Comparison of ENCODE assay signal across 31 cellular contexts in the genomic region with DNA sequence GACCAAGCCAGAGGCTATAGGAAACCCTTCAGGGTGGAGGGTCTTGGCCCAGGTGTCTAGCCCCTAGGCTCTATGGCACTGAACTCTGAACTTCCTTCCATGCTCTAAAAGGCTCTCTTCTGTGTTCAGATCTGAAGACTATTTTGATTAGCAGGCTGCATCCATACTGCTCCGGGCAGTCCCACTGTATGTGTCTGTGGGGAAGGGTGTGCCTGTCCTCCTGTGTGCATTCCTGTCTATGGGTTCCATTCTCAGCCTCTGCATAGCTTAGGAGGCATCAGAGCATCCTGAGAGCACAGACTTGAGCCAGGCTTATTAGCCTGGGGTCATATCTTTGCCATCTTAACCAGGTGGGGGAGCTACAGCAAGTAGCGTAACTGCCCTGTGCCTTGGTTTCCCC.
"Had no signal": no experiment of that assay in that cellular context is flagged by ENCODE, and none has a peak within 500 bp of the region (broad histone marks: within the 10 kb centered on the region; RNA-seq: fewer than 3 reads in every experiment).

No MANE protein-coding gene starts in this region.

- DNase-seq: activated B cell treated with CpG ODN at 0.5 μM for 24 hours; activated CD4-positive, alpha-beta memory T cell treated with anti-CD3 and anti-CD28 coated beads for 36 hours; activated CD4-positive, alpha-beta T cell treated with anti-CD3 and anti-CD28 coated beads for 4 hours; activated CD4-positive, alpha-beta T cell treated with anti-CD3 and anti-CD28 coated beads, Interleukin-2, amount 50 U/mL, for 1 hour; activated CD4-positive, CD25-positive, alpha-beta regulatory T cell treated with anti-CD3 and anti-CD28 coated beads, Interleukin-2, amount 50 U/mL, for 72 hours; activated effector memory CD4-positive, alpha-beta T cell treated with anti-CD3 and anti-CD28 coated beads, Interleukin-2, amount 50 U/mL, for 16 hours; activated naive CD4-positive, alpha-beta T cell; activated naive CD4-positive, alpha-beta T cell treated with anti-CD3 and anti-CD28 coated beads, Interleukin-2, amount 50 U/mL, for 16 hours; activated naive CD8-positive, alpha-beta T cell treated with anti-CD3 and anti-CD28 coated beads, Interleukin-2, amount 10 ng/mL, durations not matched to agents 7 days and 5 days; activated T-cell treated with anti-CD3 and anti-CD28 coated beads, Interleukin-2, amount 50 U/mL, for 1 hour; activated T-cell treated with anti-CD3 and anti-CD28 coated beads, Interleukin-2, amount 50 U/mL, for 72 hours; amygdala; Karpas-422; KBM-7; NCI-H1105; NCI-H1417 treated with DMSO at 0.1 percent for 48 hours; NCI-H1694; NCI-H1930; NCI-H2081 treated with DMSO at 0.1 percent for 48 hours; NCI-H226; NCI-H446 treated with DMSO at 0.1 percent for 48 hours; NCI-H524; SIG-M5; SW 1271; T-helper 1 cell; T-helper 2 cell; T-helper 9 cell had no signal

- H3K4me3 ChIP-seq: ascending aorta had no signal

- H3K27me3 ChIP-seq: ascending aorta had no signal

- H3K27ac ChIP-seq: ascending aorta, VCaP had no signal

- ATAC-seq: activated T-cell treated with anti-CD3 and anti-CD28 coated beads, Interleukin-2, amount 50 U/mL, for 72 hours; activated T-helper 17 cell treated with anti-CD3 and anti-CD28 coated beads, Interleukin-2, amount 50 U/mL, for 72 hours; Panc1 had no signal

- H3K9me3 ChIP-seq: ascending aorta had no signal

- H3K4me1 ChIP-seq: ascending aorta had no signal
